In the genomic region with DNA sequence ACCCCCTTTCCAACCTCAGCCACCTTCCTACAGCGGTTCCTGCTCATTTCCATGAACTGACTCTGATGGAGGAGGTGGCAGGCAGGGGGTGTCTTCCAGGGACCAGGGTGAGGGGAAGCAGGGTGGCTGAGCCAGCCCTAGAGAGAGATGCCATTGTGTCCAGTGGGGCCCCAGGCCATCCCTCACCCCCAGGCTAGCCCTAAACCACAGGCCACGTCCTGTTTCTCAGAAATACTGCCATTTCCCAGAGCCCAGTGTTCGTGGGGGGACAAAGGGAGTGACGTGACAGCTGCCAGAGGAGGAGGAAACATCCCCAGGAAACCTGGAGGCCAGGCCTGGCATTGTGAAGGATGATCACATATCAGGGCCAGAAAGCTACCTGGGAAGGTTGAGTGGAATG, we compare ENCODE assay signal across 2 cellular contexts.
TF ChIP-seq lines count a peak whose summit lies in the region.

No MANE protein-coding gene starts in this region.

TF ChIP-seq in A549, 52 proteins besides CTCF, POLR2A, EP300 and RAD21:
- TF ChIP-seq EHMT2 (IDR thresholded peaks at IDR 0.05; ENCODE audit: low read depth) (no peak), EHF (CRISPR knock-in tag; IDR thresholded peaks at IDR 0.05) (no peak), HOXB5 (CRISPR knock-in tag; IDR thresholded peaks at IDR 0.05) (no peak), FOSB (CRISPR knock-in tag; IDR thresholded peaks at IDR 0.05) (no peak), MAFK (IDR thresholded peaks at IDR 0.05; ENCODE audit: partially characterized antibody) (no peak), ZC3H11A (IDR thresholded peaks at IDR 0.05) (no peak), NR3C1 (IDR thresholded peaks at IDR 0.05) (no peak), ZNF302 (CRISPR knock-in tag; IDR thresholded peaks at IDR 0.05) (no peak), TP53 (CRISPR knock-in tag; IDR thresholded peaks at IDR 0.05) (no peak), MYC (IDR thresholded peaks at IDR 0.05; ENCODE audit: borderline replicate concordance, low read length) (no peak)
- TF ChIP-seq, protein P1, sequence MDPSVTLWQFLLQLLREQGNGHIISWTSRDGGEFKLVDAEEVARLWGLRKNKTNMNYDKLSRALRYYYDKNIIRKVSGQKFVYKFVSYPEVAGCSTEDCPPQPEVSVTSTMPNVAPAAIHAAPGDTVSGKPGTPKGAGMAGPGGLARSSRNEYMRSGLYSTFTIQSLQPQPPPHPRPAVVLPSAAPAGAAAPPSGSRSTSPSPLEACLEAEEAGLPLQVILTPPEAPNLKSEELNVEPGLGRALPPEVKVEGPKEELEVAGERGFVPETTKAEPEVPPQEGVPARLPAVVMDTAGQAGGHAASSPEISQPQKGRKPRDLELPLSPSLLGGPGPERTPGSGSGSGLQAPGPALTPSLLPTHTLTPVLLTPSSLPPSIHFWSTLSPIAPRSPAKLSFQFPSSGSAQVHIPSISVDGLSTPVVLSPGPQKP (IDR thresholded peaks at IDR 0.05; ENCODE audit: low read depth, low read length) = no peak
- TF ChIP-seq, protein P2, sequence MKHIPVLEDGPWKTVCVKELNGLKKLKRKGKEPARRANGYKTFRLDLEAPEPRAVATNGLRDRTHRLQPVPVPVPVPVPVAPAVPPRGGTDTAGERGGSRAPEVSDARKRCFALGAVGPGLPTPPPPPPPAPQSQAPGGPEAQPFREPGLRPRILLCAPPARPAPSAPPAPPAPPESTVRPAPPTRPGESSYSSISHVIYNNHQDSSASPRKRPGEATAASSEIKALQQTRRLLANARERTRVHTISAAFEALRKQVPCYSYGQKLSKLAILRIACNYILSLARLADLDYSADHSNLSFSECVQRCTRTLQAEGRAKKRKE (CRISPR knock-in tag; IDR thresholded peaks at IDR 0.05; ENCODE audit: low read depth) = no peak
- TF ChIP-seq, protein P3, sequence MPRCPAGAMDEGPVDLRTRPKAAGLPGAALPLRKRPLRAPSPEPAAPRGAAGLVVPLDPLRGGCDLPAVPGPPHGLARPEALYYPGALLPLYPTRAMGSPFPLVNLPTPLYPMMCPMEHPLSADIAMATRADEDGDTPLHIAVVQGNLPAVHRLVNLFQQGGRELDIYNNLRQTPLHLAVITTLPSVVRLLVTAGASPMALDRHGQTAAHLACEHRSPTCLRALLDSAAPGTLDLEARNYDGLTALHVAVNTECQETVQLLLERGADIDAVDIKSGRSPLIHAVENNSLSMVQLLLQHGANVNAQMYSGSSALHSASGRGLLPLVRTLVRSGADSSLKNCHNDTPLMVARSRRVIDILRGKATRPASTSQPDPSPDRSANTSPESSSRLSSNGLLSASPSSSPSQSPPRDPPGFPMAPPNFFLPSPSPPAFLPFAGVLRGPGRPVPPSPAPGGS (IDR thresholded peaks at IDR 0.05) = no peak
TF ChIP-seq in A549: peak in this region for 0.

TF ChIP-seq in K562, 482 proteins besides CTCF, POLR2A, EP300 and RAD21:
- no peak for TF ChIP-seq ATF1 (CRISPR knock-in tag; IDR thresholded peaks at IDR 0.05)
- no peak for TF ChIP-seq ATF1 (tag; IDR thresholded peaks at IDR 0.05)
- TF ChIP-seq KDM1A (IDR thresholded peaks at IDR 0.05) = no peak
- TF ChIP-seq HDAC1 (IDR thresholded peaks at IDR 0.05) = no peak
- no peak for TF ChIP-seq GTF2E2 (tag; IDR thresholded peaks at IDR 0.05)
- TF ChIP-seq ZKSCAN3 (CRISPR knock-in tag; IDR thresholded peaks at IDR 0.05) = peak; percentile 79
